ENCODE assay signal across 23 cellular contexts in genomic region chr14:83184531-83184930, GRCh38.
DNase-seq lines count a peak whose midpoint lies in the region; ATAC-seq and TF ChIP-seq lines count a peak whose summit lies in the region.
"Had no signal": no experiment of that assay in that cellular context is flagged by ENCODE, and none has a peak within 500 bp of the region (broad histone marks: within the 10 kb centered on the region; RNA-seq: fewer than 3 reads in every experiment).

No MANE protein-coding gene starts in this region.

- no peak overlapping the region for H3K27ac Mint-ChIP-seq in activated CD4-positive, alpha-beta T cell treated with anti-CD3 and anti-CD28 coated beads, Interleukin-2, amount 10 ng/mL, durations not matched to agents 7 days and 5 days
- H3K27ac Mint-ChIP-seq: CD8-positive, alpha-beta T cell had no signal

- no peaks in the 10 kb centered on the region for H3K27me3 ChIP-seq in foreskin keratinocyte
- H3K27me3 ChIP-seq: SJSA1 had no signal

- H3K4me1 ChIP-seq in foreskin keratinocyte: peaks cover 7% of the 10 kb centered on the region
- H3K4me1 ChIP-seq: SJSA1 had no signal

- CTCF ChIA-PET in activated CD4-positive, alpha-beta T cell treated with anti-CD3 and anti-CD28 coated beads, Interleukin-2, amount 10 ng/mL, durations not matched to agents 7 days and 5 days (lab: Charles Lee): no interaction called here

- no peaks in the 10 kb centered on the region for H3K27me3 Mint-ChIP-seq in activated CD4-positive, alpha-beta T cell treated with anti-CD3 and anti-CD28 coated beads, Interleukin-2, amount 10 ng/mL, durations not matched to agents 7 days and 5 days

- ATAC-seq in foreskin keratinocyte (peak; percentile 94), HG02885 (IDR thresholded peaks at IDR 0.05; ENCODE audit: poor library complexity, unreplicated experiment) (no peak)
- ATAC-seq: CD8-positive, alpha-beta T cell; HepG2 had no signal

- DNase-seq in NCI-H1105 (lab: John Stamatoyannopoulos, UW): peak; percentile 72
- DNase-seq in NCI-H146 treated with DMSO at 0.1 percent for 48 hours (lab: John Stamatoyannopoulos, UW; ENCODE audit: unreplicated experiment): peak; percentile 25
- DNase-seq in NCI-H345 (lab: John Stamatoyannopoulos, UW): peak; percentile 77
- peak in 1 of 2 donors; percentile 58 for DNase-seq in foreskin keratinocyte
- no peak for DNase-seq in retina
- DNase-seq in activated CD4-positive, alpha-beta T cell treated with anti-CD3 and anti-CD28 coated beads, Interleukin-2, amount 10 ng/mL, durations not matched to agents 7 days and 5 days: no peak
- DNase-seq: C1 segment of cervical spinal cord; CD8-positive, alpha-beta T cell; DMS 273 treated with DMSO at 0.1 percent for 48 hours; DMS79 treated with DMSO at 0.1 percent for 48 hours; GF-D8; Karpas-422; NCI-H1092; NCI-H1436 treated with DMSO at 0.1 percent for 48 hours; NCI-H2029; NCI-H446 treated with DMSO at 0.1 percent for 48 hours; NCI-H774; Right ventricle myocardium superior; RPMI8226; T-helper 2 cell had no signal

- no peaks in the 10 kb centered on the region for H3K9me3 Mint-ChIP-seq in activated CD4-positive, alpha-beta T cell treated with anti-CD3 and anti-CD28 coated beads, Interleukin-2, amount 10 ng/mL, durations not matched to agents 7 days and 5 days

- no peak overlapping the region for H3K27ac ChIP-seq in foreskin keratinocyte
- H3K27ac ChIP-seq: SJSA1 had no signal

- H3K4me3 Mint-ChIP-seq in activated CD4-positive, alpha-beta T cell treated with anti-CD3 and anti-CD28 coated beads, Interleukin-2, amount 10 ng/mL, durations not matched to agents 7 days and 5 days: no peak overlapping the region
- H3K4me3 Mint-ChIP-seq: CD8-positive, alpha-beta T cell had no signal

- POLR2A ChIA-PET in activated CD4-positive, alpha-beta T cell treated with anti-CD3 and anti-CD28 coated beads, Interleukin-2, amount 10 ng/mL, durations not matched to agents 7 days and 5 days (lab: Charles Lee): no interaction called here

- no peaks in the 10 kb centered on the region for H3K4me1 Mint-ChIP-seq in activated CD4-positive, alpha-beta T cell treated with anti-CD3 and anti-CD28 coated beads, Interleukin-2, amount 10 ng/mL, durations not matched to agents 7 days and 5 days

- H3K36me3 Mint-ChIP-seq in activated CD4-positive, alpha-beta T cell treated with anti-CD3 and anti-CD28 coated beads, Interleukin-2, amount 10 ng/mL, durations not matched to agents 7 days and 5 days (ENCODE audit: low read depth): no peaks in the 10 kb centered on the region
- H3K36me3 Mint-ChIP-seq: CD8-positive, alpha-beta T cell had no signal

- no peak for TF ChIP-seq CTCF in foreskin keratinocyte (conservative IDR thresholded peaks at IDR 0.05)

Comparison
In these comparisons a context has a peak if more than half of its experiments do, and no peak if none do; other contexts are left out.
1. DNase-seq: peak in NCI-H1105 (single experiment), NCI-H146 treated with DMSO at 0.1 percent for 48 hours (single experiment) and NCI-H345 (single experiment); none in retina (single experiment) and activated CD4-positive, alpha-beta T cell treated with anti-CD3 and anti-CD28 coated beads, Interleukin-2, amount 10 ng/mL, durations not matched to agents 7 days and 5 days (single experiment).